In the genomic region with DNA sequence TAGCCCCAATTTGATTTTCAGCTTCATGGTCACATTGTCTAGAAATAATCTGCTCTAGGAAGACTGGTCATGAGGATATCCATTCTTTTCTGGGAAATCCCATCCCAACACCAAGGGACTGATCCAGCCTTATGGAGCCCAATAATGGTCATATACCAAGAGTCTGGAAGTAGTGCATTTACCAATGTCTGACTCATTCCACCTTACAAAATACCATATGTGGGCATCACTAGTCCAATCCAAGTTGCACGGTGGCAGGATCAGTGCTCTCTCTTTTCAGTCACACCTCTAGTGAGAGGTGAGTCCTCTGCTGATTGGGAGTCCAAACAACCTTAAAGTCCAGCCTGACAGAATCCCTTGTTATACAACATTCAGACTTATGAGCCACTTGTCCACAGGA, we compare ENCODE assay signal across 22 cellular contexts.
"Had no signal": no experiment of that assay in that cellular context is flagged by ENCODE, and none has a peak within 500 bp of the region (broad histone marks: within the 10 kb centered on the region; RNA-seq: fewer than 3 reads in every experiment).

No MANE protein-coding gene starts in this region.

- H3K27ac ChIP-seq: cardiac muscle cell, colonic mucosa, hepatocyte, right lobe of liver, skin epidermis, testis, transverse colon had no signal

- ATAC-seq: activated CD8-positive, alpha-beta T cell treated with anti-CD3 and anti-CD28 coated beads for 36 hours; activated naive CD8-positive, alpha-beta T cell treated with anti-CD3 and anti-CD28 coated beads, Interleukin-2, amount 50 U/mL, for 24 hours; stimulated activated naive CD8-positive, alpha-beta T cell treated with anti-CD3 and anti-CD28 coated beads, Interleukin-15, Interleukin-2, amounts not matched to agents 100 U/mL and 50 U/mL, for 24 hours had no signal

- H3K27me3 ChIP-seq: cardiac muscle cell, colonic mucosa, hepatocyte, right lobe of liver, testis, transverse colon had no signal

- H3K4me1 ChIP-seq: colonic mucosa, right lobe of liver, testis had no signal

- DNase-seq: activated B cell treated with CpG ODN at 0.5 μM for 24 hours; activated CD4-positive, alpha-beta T cell treated with anti-CD3 and anti-CD28 coated beads, Interleukin-2, amount 50 U/mL, for 1 hour; activated CD8-positive, alpha-beta T cell treated with anti-CD3 and anti-CD28 coated beads for 36 hours; activated naive CD8-positive, alpha-beta T cell treated with anti-CD3 and anti-CD28 coated beads, Interleukin-2, amount 50 U/mL, for 24 hours; activated T-cell treated with anti-CD3 and anti-CD28 coated beads, Interleukin-2, amount 50 U/mL, for 48 hours; cerebellar nuclear complex; colonic mucosa; effector memory CD4-positive, alpha-beta T cell; erythroblast; foreskin melanocyte; islet precursor cell; stimulated activated CD4-positive, alpha-beta T cell treated with anti-CD3 and anti-CD28 coated beads, Interleukin-12 subunit alpha, Interleukin-12 subunit beta, amount 100 ng/mL, for 4 hours; stimulated activated CD4-positive, alpha-beta T cell treated with anti-CD3 and anti-CD28 coated beads, Interleukin-4, amount 100 ng/mL, for 1 hour; stimulated activated naive CD8-positive, alpha-beta T cell treated with anti-CD3 and anti-CD28 coated beads, Interleukin-15, Interleukin-2, amounts not matched to agents 100 U/mL and 50 U/mL, for 24 hours; testis; transverse colon had no signal

- H3K4me3 ChIP-seq: cardiac muscle cell, colonic mucosa, hepatocyte, left ventricle myocardium inferior, lung, right lobe of liver, skin epidermis, testis, transverse colon had no signal

- H3K36me3 ChIP-seq: cardiac muscle cell, colonic mucosa, left ventricle myocardium inferior, right lobe of liver, transverse colon had no signal

- H3K9me3 ChIP-seq: colonic mucosa, left ventricle myocardium inferior, right lobe of liver, testis, transverse colon had no signal
